Comparison of ENCODE assay signal across 15 cellular contexts in the genomic region with DNA sequence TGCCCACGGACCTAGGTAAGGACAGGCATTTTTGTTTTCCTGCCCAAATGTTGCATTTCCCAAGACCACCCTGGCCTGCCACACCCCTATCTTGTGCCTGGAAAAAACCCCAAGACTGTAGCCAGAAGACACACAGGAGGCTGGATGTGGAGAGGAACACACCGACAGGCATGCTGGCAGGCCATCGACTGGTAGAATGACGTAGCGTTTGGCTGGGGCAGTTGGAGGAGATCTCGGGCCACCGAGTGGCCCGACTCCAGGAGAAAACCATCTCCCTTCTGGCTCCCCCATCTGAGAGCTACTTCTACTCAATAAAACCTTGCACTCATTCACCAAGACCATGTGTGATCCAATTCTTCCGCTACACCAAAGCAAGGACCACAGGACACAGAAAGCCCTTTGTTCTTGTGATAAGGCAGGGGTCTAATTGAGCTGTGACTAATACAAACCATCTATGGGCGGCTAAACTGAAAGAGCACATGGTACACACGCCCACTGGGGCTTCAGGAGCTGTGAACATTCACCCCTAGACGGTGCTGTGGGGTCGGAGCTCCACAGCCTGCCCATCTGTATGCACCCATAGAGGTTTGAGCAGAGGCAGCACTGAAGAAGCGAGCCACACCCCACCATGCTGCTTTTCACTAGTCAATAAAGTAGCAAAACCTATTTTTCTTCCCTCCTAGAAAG. TPM values are rescaled to one million over a fixed set of nuclear protein-coding genes. Genes with fewer than 3 reads are reported as not detected.
DNase-seq lines count a peak whose midpoint lies in the region; FAIRE-seq and TF ChIP-seq lines count a peak whose summit lies in the region.
"Had no signal": no experiment of that assay in that cellular context is flagged by ENCODE, and none has a peak within 500 bp of the region (broad histone marks: within the 10 kb centered on the region; RNA-seq: fewer than 3 reads in every experiment).

No MANE protein-coding gene starts in this region.

- FAIRE-seq in H54 (lab: Jason Lieb, UNC) = no peak
- no peak for FAIRE-seq in small intestine (lab: Jason Lieb, UNC)
- FAIRE-seq: islet of Langerhans had no signal

- TF ChIP-seq POLR2A in H54 (IDR thresholded peaks at IDR 0.05; ENCODE audit: low read depth, low read length) = no peak

- H2AFZ ChIP-seq in OCI-LY1 (ENCODE audit: low read length) = no peak overlapping the region

- TF ChIP-seq CTCF in GM12865 (IDR thresholded peaks at IDR 0.05; ENCODE audit: insufficient read depth, low read depth, low read length, missing control alignments) = peak; percentile 7
- TF ChIP-seq CTCF in OCI-LY1 (IDR thresholded peaks at IDR 0.05; ENCODE audit: low read length) = peak; percentile 37
- TF ChIP-seq CTCF in choroid plexus epithelial cell (conservative IDR thresholded peaks at IDR 0.05; ENCODE audit: low read depth, low read length) = peak; percentile 30

- no peaks in the 10 kb centered on the region for H3K9me2 ChIP-seq in OCI-LY1 (ENCODE audit: low read depth, low read length)

- peak; percentile 24 for DNase-seq in GM12865 (ENCODE audit: low read depth)
- peak; percentile 18 for DNase-seq in choroid plexus epithelial cell (ENCODE audit: low read depth)
- DNase-seq in H54 (ENCODE audit: insufficient read length, low spot score) = no peak
- no peak for DNase-seq in middle frontal gyrus (ENCODE audit: extremely low spot score, low spot score)
- DNase-seq in small intestine = no peak
- DNase-seq in NCI-H187 (lab: John Stamatoyannopoulos, UW) = no peak
- DNase-seq: activated T-cell treated with anti-CD3 and anti-CD28 coated beads, Interleukin-2, amount 50 U/mL, for 24 hours; CD8-positive, alpha-beta memory T cell; esophagus squamous epithelium; IMR-90; NCI-H345 had no signal

- peak overlapping the region; percentile 78 for H3K4me2 ChIP-seq in BLaER1
- H3K4me2 ChIP-seq in OCI-LY1 (ENCODE audit: low read length) = no peak overlapping the region

- H3K4me1 ChIP-seq in BLaER1 = peaks cover 59% of the 10 kb centered on the region
- no peaks in the 10 kb centered on the region for H3K4me1 ChIP-seq in OCI-LY1 (ENCODE audit: insufficient read depth, low read length, severe bottlenecking)
- H3K4me1 ChIP-seq in small intestine (ENCODE audit: control insufficient read depth in 2 of 2, insufficient read depth in 1 of 2, low read depth in 1 of 2, low read length in 1 of 2) = no peaks in the 10 kb centered on the region
- H3K4me1 ChIP-seq: breast epithelium had no signal

- no peak overlapping the region for H3K4me3 ChIP-seq in BLaER1
- H3K4me3 ChIP-seq in GM12865 (ENCODE audit: low read depth, low read length) = no peak overlapping the region
- H3K4me3 ChIP-seq in OCI-LY1 (ENCODE audit: low read depth, low read length, poor library complexity, severe bottlenecking) = no peak overlapping the region
- no peak overlapping the region for H3K4me3 ChIP-seq in choroid plexus epithelial cell (ENCODE audit: low read depth, low read length)
- no peak overlapping the region for H3K4me3 ChIP-seq in small intestine (ENCODE audit: low read depth in 1 of 2, low read length in 2 of 2)
- H3K4me3 ChIP-seq: breast epithelium, esophagus squamous epithelium had no signal

- 25 to 38% (median 34%) methylated on average over 14 of the region's 14 CpGs for WGBS in small intestine, 3 donors

- H3K9me3 ChIP-seq in BLaER1 (no peaks in the 10 kb centered on the region), OCI-LY1 (ENCODE audit: low read length) (no peaks in the 10 kb centered on the region), small intestine (ENCODE audit: control insufficient read depth, low read depth) (no peaks in the 10 kb centered on the region)
- H3K9me3 ChIP-seq: breast epithelium, esophagus squamous epithelium had no signal

- H3K27ac ChIP-seq in BLaER1 (no peak overlapping the region), OCI-LY1 (ENCODE audit: low read depth, low read length, poor library complexity, severe bottlenecking) (no peak overlapping the region), small intestine (ENCODE audit: low read depth in 1 of 2, low read length in 1 of 2) (no peak overlapping the region)
- H3K27ac ChIP-seq: breast epithelium, esophagus squamous epithelium had no signal

- H3K27me3 ChIP-seq in BLaER1 (no peaks in the 10 kb centered on the region), OCI-LY1 (ENCODE audit: insufficient read depth, low read length) (no peaks in the 10 kb centered on the region; the same call in 1 of the 2 replicates), small intestine (ENCODE audit: control insufficient read depth in 2 of 2, insufficient read depth in 2 of 2, low read length in 2 of 2) (no peaks in the 10 kb centered on the region)

- H3K9ac ChIP-seq in BLaER1 (no peak overlapping the region), OCI-LY1 (ENCODE audit: low read length) (no peak overlapping the region)

- H3K79me2 ChIP-seq in OCI-LY1 (ENCODE audit: insufficient read depth, low read length) = no peaks in the 10 kb centered on the region

- H4K20me1 ChIP-seq in BLaER1 (no peaks in the 10 kb centered on the region), OCI-LY1 (ENCODE audit: insufficient read depth, low read length) (no peaks in the 10 kb centered on the region)

- no peaks in the 10 kb centered on the region for H3F3A ChIP-seq in OCI-LY1 (ENCODE audit: insufficient read depth, low read length)

- no peaks in the 10 kb centered on the region for H3K36me3 ChIP-seq in BLaER1
- no peaks in the 10 kb centered on the region for H3K36me3 ChIP-seq in OCI-LY1 (ENCODE audit: insufficient read depth, low read length)
- H3K36me3 ChIP-seq in small intestine (ENCODE audit: control insufficient read depth in 2 of 2, insufficient read depth in 2 of 2, low read length in 2 of 2) = no peaks in the 10 kb centered on the region
- H3K36me3 ChIP-seq: breast epithelium, esophagus squamous epithelium had no signal

RNA-seq across cellular contexts. Expression of gene N4BP3, which starts 38.9 kb away (rescaled TPM):
- 1 to 10 TPM in 1 of 3 donors, under 1 TPM in 2; 0.22 to 2.1 (median 0.81) TPM for polyA plus RNA-seq in small intestine

RNA-seq across cellular contexts. Expression of gene RMND5B, which starts 56.4 kb away (rescaled TPM):
- 10 to 100 TPM; 27.1 to 34.9 (median 30.3) TPM for polyA plus RNA-seq in small intestine

Comparison
In these comparisons a context has a peak if more than half of its experiments do, and no peak if none do; other contexts are left out.
1. DNase-seq: peak in GM12865 (single experiment) and choroid plexus epithelial cell (single experiment); none in H54 (single experiment), middle frontal gyrus (single experiment), small intestine (single experiment) and NCI-H187 (0 of 2).
2. Peak in every context shown above with its lines, with median percentiles within 50 percentile points of each other: CTCF ChIP-seq.